Comparison of ENCODE assay signal across 35 cellular contexts in genomic region chr10:128646956-128647355, GRCh38.
"Had no signal": no experiment of that assay in that cellular context is flagged by ENCODE, and none has a peak within 500 bp of the region (broad histone marks: within the 10 kb centered on the region; RNA-seq: fewer than 3 reads in every experiment).

No MANE protein-coding gene starts in this region.

- H3K9me3 ChIP-seq: adrenal gland, ascending aorta had no signal

- H3K36me3 Mint-ChIP-seq: activated CD4-positive, alpha-beta memory T cell treated with anti-CD3 and anti-CD28 coated beads for 36 hours; activated naive CD8-positive, alpha-beta T cell treated with anti-CD3 and anti-CD28 coated beads for 36 hours; brain had no signal

- DNase-seq: activated B cell treated with CpG ODN at 0.5 μM for 24 hours; activated CD4-positive, alpha-beta memory T cell treated with anti-CD3 and anti-CD28 coated beads for 36 hours; activated CD4-positive, alpha-beta T cell treated with anti-CD3 and anti-CD28 coated beads for 4 hours; activated CD4-positive, alpha-beta T cell treated with anti-CD3 and anti-CD28 coated beads, Interleukin-2, amount 10 ng/mL, durations not matched to agents 24 days and 14 days; activated CD4-positive, alpha-beta T cell treated with anti-CD3 and anti-CD28 coated beads, Interleukin-2, amount 50 U/mL, for 1 hour; activated CD4-positive, alpha-beta T cell treated with anti-CD3 and anti-CD28 coated beads, Interleukin-2, amount 50 U/mL, for 4 hours; activated CD4-positive, CD25-positive, alpha-beta regulatory T cell treated with anti-CD3 and anti-CD28 coated beads, Interleukin-2, amount 50 U/mL, for 72 hours; activated CD8-positive, alpha-beta memory T cell treated with anti-CD3 and anti-CD28 coated beads, Interleukin-2, amount 50 U/mL, for 4 hours; activated CD8-positive, alpha-beta T cell treated with anti-CD3 and anti-CD28 coated beads for 36 hours; activated effector memory CD4-positive, alpha-beta T cell treated with anti-CD3 and anti-CD28 coated beads, Interleukin-2, amount 50 U/mL, for 16 hours; activated gamma-delta T cell treated with Interleukin-2 at 50 U/mL for 16 hours; activated naive CD4-positive, alpha-beta T cell; activated naive CD4-positive, alpha-beta T cell treated with anti-CD3 and anti-CD28 coated beads for 36 hours; activated naive CD4-positive, alpha-beta T cell treated with anti-CD3 and anti-CD28 coated beads, Interleukin-2, amount 50 U/mL, for 16 hours; activated naive CD8-positive, alpha-beta T cell treated with anti-CD3 and anti-CD28 coated beads for 36 hours; activated T-cell treated with anti-CD3 and anti-CD28 coated beads for 4 hours; activated T-cell treated with anti-CD3 and anti-CD28 coated beads, Interleukin-2, amount 50 U/mL, for 1 hour; activated T-cell treated with anti-CD3 and anti-CD28 coated beads, Interleukin-2, amount 50 U/mL, for 4 hours; activated T-cell treated with anti-CD3 and anti-CD28 coated beads, Interleukin-2, amount 50 U/mL, for 72 hours; adrenal gland; amniotic stem cell; anterior cingulate cortex; central memory CD4-positive, alpha-beta T cell; T-helper 1 cell; T-helper 2 cell; T-helper 9 cell had no signal

- H3K27me3 ChIP-seq: adrenal gland, ascending aorta, cardiac muscle cell had no signal

- H3K4me1 Mint-ChIP-seq: activated B cell treated with CpG ODN at 0.5 μM for 24 hours; activated CD4-positive, alpha-beta T cell treated with anti-CD3 and anti-CD28 coated beads, Interleukin-2, amount 10 ng/mL, durations not matched to agents 24 days and 14 days; activated naive CD8-positive, alpha-beta T cell treated with anti-CD3 and anti-CD28 coated beads for 36 hours; activated T-helper 17 cell treated with anti-CD3 and anti-CD28 coated beads, Interleukin-2, amount 50 U/mL, for 72 hours had no signal

- H3K4me1 ChIP-seq: adrenal gland, ascending aorta had no signal

- H3K4me3 Mint-ChIP-seq: activated B cell treated with CpG ODN at 0.5 μM for 24 hours; activated CD4-positive, alpha-beta memory T cell treated with anti-CD3 and anti-CD28 coated beads for 36 hours; activated CD4-positive, alpha-beta T cell treated with anti-CD3 and anti-CD28 coated beads, Interleukin-2, amount 10 ng/mL, durations not matched to agents 24 days and 14 days; activated CD8-positive, alpha-beta T cell treated with anti-CD3 and anti-CD28 coated beads for 36 hours; activated naive CD4-positive, alpha-beta T cell treated with anti-CD3 and anti-CD28 coated beads for 36 hours; activated naive CD8-positive, alpha-beta T cell treated with anti-CD3 and anti-CD28 coated beads for 36 hours; activated T-cell treated with anti-CD3 and anti-CD28 coated beads, Interleukin-2, amount 50 U/mL, for 4 hours; activated T-cell treated with anti-CD3 and anti-CD28 coated beads, Interleukin-2, amount 50 U/mL, for 72 hours; activated T-helper 1 cell treated with anti-CD3 and anti-CD28 coated beads, Interleukin-12 subunit alpha, Interleukin-12 subunit beta, Interleukin-2, Interleukin-4 antibody, amounts not matched to agents 30 ng/mL and 10 ng/mL and 1 ng/mL, durations not matched to agents 14 hours and 24 hours and 36 hours; activated T-helper 17 cell treated with anti-CD3 and anti-CD28 coated beads, Interleukin-2, amount 50 U/mL, for 72 hours; brain; T-helper 1 cell treated with Interleukin-12 subunit alpha and Interleukin-12 subunit beta and Interleukin-4 antibody, amounts not matched to agents 30 μg/mL and 1 μg/mL, for 36 hours; T-helper 2 cell treated with Interferon-gamma antibody and Interleukin-4, amounts not matched to agents 5 μg/mL and 100 μg/mL, for 36 hours had no signal

- H3K27ac ChIP-seq: adrenal gland, ascending aorta, cardiac muscle cell, VCaP had no signal

- ATAC-seq: activated CD8-positive, alpha-beta T cell treated with anti-CD3 and anti-CD28 coated beads for 36 hours; activated naive CD4-positive, alpha-beta T cell treated with anti-CD3 and anti-CD28 coated beads, Interleukin-2, amount 50 U/mL, for 72 hours; activated T-cell treated with anti-CD3 and anti-CD28 coated beads, Interleukin-2, amount 50 U/mL, for 4 hours; activated T-cell treated with anti-CD3 and anti-CD28 coated beads, Interleukin-2, amount 50 U/mL, for 72 hours; activated T-helper 17 cell treated with anti-CD3 and anti-CD28 coated beads, Interleukin-2, amount 50 U/mL, for 72 hours had no signal

- H3K27ac Mint-ChIP-seq: activated B cell treated with CpG ODN at 0.5 μM for 24 hours; activated CD4-positive, alpha-beta memory T cell treated with anti-CD3 and anti-CD28 coated beads for 36 hours; activated CD4-positive, alpha-beta T cell treated with anti-CD3 and anti-CD28 coated beads, Interleukin-2, amount 10 ng/mL, durations not matched to agents 24 days and 14 days; activated CD8-positive, alpha-beta T cell treated with anti-CD3 and anti-CD28 coated beads for 36 hours; activated naive CD4-positive, alpha-beta T cell treated with anti-CD3 and anti-CD28 coated beads for 36 hours; activated naive CD4-positive, alpha-beta T cell treated with anti-CD3 and anti-CD28 coated beads, Interleukin-2, amount 50 U/mL, for 72 hours; activated naive CD8-positive, alpha-beta T cell treated with anti-CD3 and anti-CD28 coated beads for 36 hours; activated T-cell treated with anti-CD3 and anti-CD28 coated beads, Interleukin-2, amount 50 U/mL, for 72 hours; activated T-helper 1 cell treated with anti-CD3 and anti-CD28 coated beads, Interleukin-12 subunit alpha, Interleukin-12 subunit beta, Interleukin-2, Interleukin-4 antibody, amounts not matched to agents 30 ng/mL and 10 ng/mL and 1 ng/mL, durations not matched to agents 14 hours and 24 hours and 36 hours; activated T-helper 17 cell treated with anti-CD3 and anti-CD28 coated beads, Interleukin-2, amount 50 U/mL, for 72 hours; brain; T-helper 1 cell treated with Interleukin-12 subunit alpha and Interleukin-12 subunit beta and Interleukin-4 antibody, amounts not matched to agents 30 μg/mL and 1 μg/mL, for 36 hours; T-helper 2 cell treated with Interferon-gamma antibody and Interleukin-4, amounts not matched to agents 5 μg/mL and 100 μg/mL, for 36 hours had no signal

- H3K27me3 Mint-ChIP-seq: activated CD4-positive, alpha-beta memory T cell treated with anti-CD3 and anti-CD28 coated beads for 36 hours; activated CD4-positive, alpha-beta T cell treated with anti-CD3 and anti-CD28 coated beads, Interleukin-2, amount 10 ng/mL, durations not matched to agents 24 days and 14 days; activated CD8-positive, alpha-beta T cell treated with anti-CD3 and anti-CD28 coated beads for 36 hours; activated T-helper 17 cell treated with anti-CD3 and anti-CD28 coated beads, Interleukin-2, amount 50 U/mL, for 72 hours had no signal

- H3K4me3 ChIP-seq: adrenal gland, ascending aorta, cardiac muscle cell had no signal

- H3K36me3 ChIP-seq: adrenal gland, ascending aorta, cardiac muscle cell had no signal

- H3K9me3 Mint-ChIP-seq: activated B cell treated with CpG ODN at 0.5 μM for 24 hours; activated CD4-positive, alpha-beta memory T cell treated with anti-CD3 and anti-CD28 coated beads for 36 hours; activated CD4-positive, alpha-beta T cell treated with anti-CD3 and anti-CD28 coated beads, Interleukin-2, amount 10 ng/mL, durations not matched to agents 24 days and 14 days; activated CD8-positive, alpha-beta T cell treated with anti-CD3 and anti-CD28 coated beads for 36 hours; activated naive CD4-positive, alpha-beta T cell treated with anti-CD3 and anti-CD28 coated beads for 36 hours; activated naive CD8-positive, alpha-beta T cell treated with anti-CD3 and anti-CD28 coated beads for 36 hours; activated T-cell treated with anti-CD3 and anti-CD28 coated beads, Interleukin-2, amount 50 U/mL, for 4 hours; activated T-helper 1 cell treated with anti-CD3 and anti-CD28 coated beads, Interleukin-12 subunit alpha, Interleukin-12 subunit beta, Interleukin-2, Interleukin-4 antibody, amounts not matched to agents 30 ng/mL and 10 ng/mL and 1 ng/mL, durations not matched to agents 14 hours and 24 hours and 36 hours; activated T-helper 17 cell treated with anti-CD3 and anti-CD28 coated beads, Interleukin-2, amount 50 U/mL, for 72 hours; T-helper 1 cell treated with Interleukin-12 subunit alpha and Interleukin-12 subunit beta and Interleukin-4 antibody, amounts not matched to agents 30 μg/mL and 1 μg/mL, for 36 hours; T-helper 2 cell treated with Interferon-gamma antibody and Interleukin-4, amounts not matched to agents 5 μg/mL and 100 μg/mL, for 36 hours had no signal
